1 cellular context compared by ENCODE assay signal in genomic region chr2:42047488-42048317, GRCh38.
A peak's percentile ranks its signal among the peaks of the same experiment; 100 is the strongest.
TF ChIP-seq lines count a peak whose summit lies in the region.

TSS of gene PKDCC (plus strand) at chr2:42048021. CDS start at chr2:42048200, 179 bp downstream.

TF ChIP-seq in WTC11, 78 proteins besides CTCF, POLR2A, EP300 and RAD21 (continued from another document):
- TF ChIP-seq ZSCAN18 (CRISPR knock-in tag; IDR thresholded peaks at IDR 0.05) (no peak), NR2C2 (CRISPR knock-in tag; IDR thresholded peaks at IDR 0.05) (no peak), ZNF671 (CRISPR knock-in tag; IDR thresholded peaks at IDR 0.05) (no peak), JAZF1 (CRISPR knock-in tag; IDR thresholded peaks at IDR 0.05) (no peak), TCF7 (CRISPR knock-in tag; IDR thresholded peaks at IDR 0.05; ENCODE audit: low read depth) (no peak), SMAD4 (CRISPR knock-in tag; IDR thresholded peaks at IDR 0.05) (no peak), JUN (CRISPR knock-in tag; IDR thresholded peaks at IDR 0.05) (no peak), NFATC4 (CRISPR knock-in tag; IDR thresholded peaks at IDR 0.05) (no peak), ZNF138 (CRISPR knock-in tag; conservative IDR thresholded peaks at IDR 0.05) (no peak), NFE2L1 (CRISPR knock-in tag; IDR thresholded peaks at IDR 0.05) (no peak), ARID4B (CRISPR knock-in tag; IDR thresholded peaks at IDR 0.05; ENCODE audit: borderline replicate concordance) (no peak), ZNF416 (CRISPR knock-in tag; IDR thresholded peaks at IDR 0.05) (no peak), E2F4 (CRISPR knock-in tag; IDR thresholded peaks at IDR 0.05; ENCODE audit: borderline replicate concordance, low read depth) (no peak), ZNF425 (CRISPR knock-in tag; conservative IDR thresholded peaks at IDR 0.05) (no peak), ZBTB43 (CRISPR knock-in tag; IDR thresholded peaks at IDR 0.05) (no peak), ATF2 (CRISPR knock-in tag; IDR thresholded peaks at IDR 0.05; ENCODE audit: borderline replicate concordance, low read depth) (no peak), PRDM15 (CRISPR knock-in tag; IDR thresholded peaks at IDR 0.05) (no peak), TP53 (CRISPR knock-in tag; IDR thresholded peaks at IDR 0.05) (no peak), ZBTB21 (CRISPR knock-in tag; IDR thresholded peaks at IDR 0.05; ENCODE audit: borderline replicate concordance) (no peak), SP1 (CRISPR knock-in tag; conservative IDR thresholded peaks at IDR 0.05) (peak; percentile 63), MAX (CRISPR knock-in tag; IDR thresholded peaks at IDR 0.05) (no peak), NFYB (CRISPR knock-in tag; conservative IDR thresholded peaks at IDR 0.05; ENCODE audit: low read depth) (no peak), ZNF532 (CRISPR knock-in tag; IDR thresholded peaks at IDR 0.05; ENCODE audit: borderline replicate concordance) (no peak), ZNF423 (CRISPR knock-in tag; IDR thresholded peaks at IDR 0.05) (peak; percentile 28; the same call in 1 of the 2 replicates), ATF1 (CRISPR knock-in tag; IDR thresholded peaks at IDR 0.05) (no peak)
TF ChIP-seq in WTC11: peak in this region for 5.
